16 cellular contexts compared by ENCODE assay signal in the genomic region with DNA sequence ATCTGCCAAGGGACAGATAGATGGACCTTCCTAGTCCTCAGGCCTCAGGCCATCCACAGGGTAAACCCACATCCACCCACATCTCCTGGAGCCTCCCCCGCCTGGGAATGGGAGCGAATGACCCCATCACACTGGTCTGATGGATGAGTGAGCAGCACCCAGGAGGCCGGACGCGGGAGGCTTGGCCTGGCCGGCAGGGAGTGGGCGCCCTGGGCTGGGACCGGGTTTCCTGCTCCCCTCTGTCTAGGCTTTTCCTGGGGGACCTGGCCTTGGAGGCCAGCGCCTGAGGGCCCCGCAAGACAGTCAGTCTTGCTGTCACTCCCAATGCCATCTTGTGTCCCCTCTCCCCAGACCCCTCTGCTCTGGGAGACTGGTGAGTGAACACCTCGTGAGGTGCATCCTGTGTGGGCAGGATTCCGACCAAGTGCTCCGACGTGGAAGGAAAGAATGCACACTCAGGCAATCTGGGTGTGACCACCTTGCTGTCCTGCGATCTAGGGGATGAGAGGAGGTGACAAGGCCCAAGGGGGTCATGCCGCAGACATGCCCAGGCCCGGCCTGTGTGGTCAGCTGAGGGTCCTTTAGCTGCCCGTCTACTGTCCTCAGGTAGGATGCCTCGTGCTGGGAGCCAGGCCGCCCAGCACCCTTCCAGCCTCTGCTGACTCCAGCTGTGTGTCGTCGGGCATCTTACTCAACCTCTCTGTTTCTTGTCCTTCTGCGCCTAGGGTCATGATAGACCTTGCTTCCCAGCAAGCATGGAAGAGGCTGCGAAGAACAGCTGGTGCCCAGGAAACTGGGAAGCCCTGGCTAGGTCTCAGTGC. TPM values are rescaled to one million over a fixed set of nuclear protein-coding genes. Genes with fewer than 3 reads are reported as not detected.
DNase-seq lines count a peak whose midpoint lies in the region; ATAC-seq lines count a peak whose summit lies in the region.
"Had no signal": no experiment of that assay in that cellular context is flagged by ENCODE, and none has a peak within 500 bp of the region (broad histone marks: within the 10 kb centered on the region; RNA-seq: fewer than 3 reads in every experiment).

No MANE protein-coding gene starts in this region.

- H3K4me3 Mint-ChIP-seq in stimulated activated naive CD8-positive, alpha-beta T cell treated with anti-CD3 and anti-CD28 coated beads, Interleukin-15, Interleukin-2, amounts not matched to agents 100 ng/mL and 50 ng/mL, for 24 hours: no peak overlapping the region
- peak overlapping the region in 1 of 2 donors; percentile 74 for H3K4me3 Mint-ChIP-seq in stimulated activated naive CD8-positive, alpha-beta T cell treated with anti-CD3 and anti-CD28 coated beads, Interleukin-15, amount 100 ng/mL, for 72 hours
- no peak overlapping the region for H3K4me3 Mint-ChIP-seq in dendritic cell treated with granulocyte-macrophage colony-stimulating factor and Interleukin-4, amounts not matched to agents 40 ng/mL and 50 ng/mL, for 4 days
- H3K4me3 Mint-ChIP-seq: activated T-helper 17 cell treated with anti-CD3 and anti-CD28 coated beads, Interleukin-2, amount 50 U/mL, for 72 hours had no signal

- peaks cover 28% of the 10 kb centered on the region for H3K4me1 Mint-ChIP-seq in stimulated activated naive CD8-positive, alpha-beta T cell treated with anti-CD3 and anti-CD28 coated beads, Interleukin-15, Interleukin-2, amounts not matched to agents 100 ng/mL and 50 ng/mL, for 24 hours (ENCODE audit: low read depth)
- peaks cover 47% of the 10 kb centered on the region for H3K4me1 Mint-ChIP-seq in stimulated activated naive CD8-positive, alpha-beta T cell treated with anti-CD3 and anti-CD28 coated beads, Interleukin-15, amount 100 ng/mL, for 72 hours
- H3K4me1 Mint-ChIP-seq in dendritic cell treated with granulocyte-macrophage colony-stimulating factor and Interleukin-4, amounts not matched to agents 40 ng/mL and 50 ng/mL, for 4 days (ENCODE audit: low read depth): peaks cover 95% of the 10 kb centered on the region
- H3K4me1 Mint-ChIP-seq: activated T-helper 17 cell treated with anti-CD3 and anti-CD28 coated beads, Interleukin-2, amount 50 U/mL, for 72 hours had no signal

- H3K36me3 Mint-ChIP-seq in stimulated activated naive CD8-positive, alpha-beta T cell treated with anti-CD3 and anti-CD28 coated beads, Interleukin-15, Interleukin-2, amounts not matched to agents 100 ng/mL and 50 ng/mL, for 24 hours (ENCODE audit: low read depth): no peaks in the 10 kb centered on the region
- H3K36me3 Mint-ChIP-seq in dendritic cell treated with granulocyte-macrophage colony-stimulating factor and Interleukin-4, amounts not matched to agents 40 ng/mL and 50 ng/mL, for 4 days (ENCODE audit: low read depth): no peaks in the 10 kb centered on the region
- H3K36me3 Mint-ChIP-seq: neural progenitor cell had no signal

- H3K27ac Mint-ChIP-seq in stimulated activated naive CD8-positive, alpha-beta T cell treated with anti-CD3 and anti-CD28 coated beads, Interleukin-15, Interleukin-2, amounts not matched to agents 100 ng/mL and 50 ng/mL, for 24 hours: peak overlapping the region; percentile 83
- H3K27ac Mint-ChIP-seq in stimulated activated naive CD8-positive, alpha-beta T cell treated with anti-CD3 and anti-CD28 coated beads, Interleukin-15, amount 100 ng/mL, for 72 hours: peak overlapping the region in 1 of 2 donors; percentile 43
- peak overlapping the region; percentile 95 for H3K27ac Mint-ChIP-seq in dendritic cell treated with granulocyte-macrophage colony-stimulating factor and Interleukin-4, amounts not matched to agents 40 ng/mL and 50 ng/mL, for 4 days
- H3K27ac Mint-ChIP-seq: activated T-helper 17 cell treated with anti-CD3 and anti-CD28 coated beads, Interleukin-2, amount 50 U/mL, for 72 hours; neural progenitor cell had no signal

- intact Hi-C loops in dendritic cell treated with granulocyte-macrophage colony-stimulating factor and Interleukin-4, amounts not matched to agents 40 ng/mL and 50 ng/mL, for 4 days (cut with micrococcal nuclease): loop anchor here (10.0 kb wide), 1 partner anchor 291 kb away; the partner anchor contains the start of gene GTSE1

- DNase-seq in stimulated activated naive CD8-positive, alpha-beta T cell treated with anti-CD3 and anti-CD28 coated beads, Interleukin-15, amount 100 ng/mL, for 72 hours: no peak
- DNase-seq in myocyte (ENCODE audit: low read depth) (peak; percentile 23), activated gamma-delta T cell treated with Interleukin-2 at 50 U/mL for 16 hours (no peak)
- DNase-seq: activated CD4-positive, alpha-beta T cell treated with anti-CD3 and anti-CD28 coated beads for 48 hours; NCI-H1105 treated with DMSO at 0.1 percent for 48 hours; NCI-H446 treated with DMSO at 0.1 percent for 48 hours; stimulated activated CD4-positive, alpha-beta T cell treated with anti-CD3 and anti-CD28 coated beads, Interleukin-12 subunit alpha, Interleukin-12 subunit beta, amount 100 ng/mL, for 4 hours; T-helper 2 cell had no signal

- ATAC-seq in stimulated activated naive CD8-positive, alpha-beta T cell treated with anti-CD3 and anti-CD28 coated beads, Interleukin-15, amount 100 ng/mL, for 72 hours: no peak
- ATAC-seq in HG03175 (IDR thresholded peaks at IDR 0.05; ENCODE audit: unreplicated experiment): no peak
- ATAC-seq in GM21528 (IDR thresholded peaks at IDR 0.05; ENCODE audit: low FRiP score, unreplicated experiment): no peak
- ATAC-seq in GM19452 (IDR thresholded peaks at IDR 0.05; ENCODE audit: unreplicated experiment): no peak
- ATAC-seq: activated T-helper 17 cell treated with anti-CD3 and anti-CD28 coated beads, Interleukin-2, amount 50 U/mL, for 72 hours; left lung had no signal

- no peaks in the 10 kb centered on the region for H3K9me3 Mint-ChIP-seq in stimulated activated naive CD8-positive, alpha-beta T cell treated with anti-CD3 and anti-CD28 coated beads, Interleukin-15, Interleukin-2, amounts not matched to agents 100 ng/mL and 50 ng/mL, for 24 hours
- H3K9me3 Mint-ChIP-seq in stimulated activated naive CD8-positive, alpha-beta T cell treated with anti-CD3 and anti-CD28 coated beads, Interleukin-15, amount 100 ng/mL, for 72 hours: no peaks in the 10 kb centered on the region
- H3K9me3 Mint-ChIP-seq in dendritic cell treated with granulocyte-macrophage colony-stimulating factor and Interleukin-4, amounts not matched to agents 40 ng/mL and 50 ng/mL, for 4 days: no peaks in the 10 kb centered on the region
- H3K9me3 Mint-ChIP-seq: activated T-helper 17 cell treated with anti-CD3 and anti-CD28 coated beads, Interleukin-2, amount 50 U/mL, for 72 hours; neural progenitor cell had no signal

- no peaks in the 10 kb centered on the region for H3K27me3 Mint-ChIP-seq in stimulated activated naive CD8-positive, alpha-beta T cell treated with anti-CD3 and anti-CD28 coated beads, Interleukin-15, Interleukin-2, amounts not matched to agents 100 ng/mL and 50 ng/mL, for 24 hours
- no peaks in the 10 kb centered on the region for H3K27me3 Mint-ChIP-seq in stimulated activated naive CD8-positive, alpha-beta T cell treated with anti-CD3 and anti-CD28 coated beads, Interleukin-15, amount 100 ng/mL, for 72 hours
- no peaks in the 10 kb centered on the region for H3K27me3 Mint-ChIP-seq in dendritic cell treated with granulocyte-macrophage colony-stimulating factor and Interleukin-4, amounts not matched to agents 40 ng/mL and 50 ng/mL, for 4 days

RNA-seq across cellular contexts. Expression of gene WNT7B, which starts 26.5 kb away (rescaled TPM):
- not detected in 2 replicates for total RNA-seq in myocyte
- polyA plus RNA-seq in myocyte (2012): not detected
- total RNA-seq: activated T-helper 17 cell treated with anti-CD3 and anti-CD28 coated beads, Interleukin-2, amount 50 U/mL, for 72 hours had no signal
